ENCODE assay signal across 2 cellular contexts in genomic region chr22:27719033-27719341, GRCh38.
TF ChIP-seq lines count a peak whose summit lies in the region.

No MANE protein-coding gene starts in this region.

TF ChIP-seq in Ishikawa, 13 proteins besides CTCF, POLR2A, EP300 and RAD21 (continued from another document):
- TF ChIP-seq REST (IDR thresholded peaks at IDR 0.05; ENCODE audit: low read depth) (no peak), CEBPB (IDR thresholded peaks at IDR 0.05) (no peak), USF1 (IDR thresholded peaks at IDR 0.05) (no peak), TAF1 (IDR thresholded peaks at IDR 0.05; ENCODE audit: low read depth) (no peak), ZBTB7A (IDR thresholded peaks at IDR 0.05; ENCODE audit: low read depth) (no peak), FOXM1 (IDR thresholded peaks at IDR 0.05; ENCODE audit: borderline replicate concordance, low read depth) (no peak), NFIC (IDR thresholded peaks at IDR 0.05) (no peak)
- TF ChIP-seq, protein P1, sequence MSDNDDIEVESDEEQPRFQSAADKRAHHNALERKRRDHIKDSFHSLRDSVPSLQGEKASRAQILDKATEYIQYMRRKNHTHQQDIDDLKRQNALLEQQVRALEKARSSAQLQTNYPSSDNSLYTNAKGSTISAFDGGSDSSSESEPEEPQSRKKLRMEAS (IDR thresholded peaks at IDR 0.05): no peak
TF ChIP-seq in Ishikawa: peak in this region for 0.

TF ChIP-seq in H1, 55 proteins besides CTCF, POLR2A, EP300 and RAD21 (continued from another document):
- TF ChIP-seq, protein P1 (IDR thresholded peaks at IDR 0.05): no peak
- no peak for TF ChIP-seq TCF12 (IDR thresholded peaks at IDR 0.05; ENCODE audit: low read depth, low read length)
- TF ChIP-seq TBP (IDR thresholded peaks at IDR 0.05; ENCODE audit: low read depth, low read length): no peak
- no peak for TF ChIP-seq SP1 (IDR thresholded peaks at IDR 0.05; ENCODE audit: low read depth, low read length)
